8 cellular contexts compared by ENCODE assay signal in genomic region chr6:107116328-107116892, GRCh38. TPM values are rescaled to one million over a fixed set of nuclear protein-coding genes. Genes with fewer than 3 reads are reported as not detected.
DNase-seq lines count a peak whose midpoint lies in the region; ATAC-seq and TF ChIP-seq lines count a peak whose summit lies in the region.

No MANE protein-coding gene starts in this region.

- H3K36me3 ChIP-seq in KMS-11 (ENCODE audit: insufficient read depth) (no peaks in the 10 kb centered on the region), RWPE2 (ENCODE audit: low read depth) (no peaks in the 10 kb centered on the region), right lobe of liver (no peaks in the 10 kb centered on the region)

- intact Hi-C loops in right lobe of liver (cut with DNase I), result no loop called here

- H3K9me3 ChIP-seq in RWPE2 (ENCODE audit: severe bottlenecking) (no peaks in the 10 kb centered on the region), right lobe of liver (no peaks in the 10 kb centered on the region)

- H3K4me2 ChIP-seq in KMS-11, result peak overlapping the region; percentile 97

- H3K27me3 ChIP-seq in KMS-11 (ENCODE audit: insufficient read depth, low read depth), result no peaks in the 10 kb centered on the region
- H3K27me3 ChIP-seq in RWPE2 (ENCODE audit: insufficient read depth, poor library complexity, severe bottlenecking), result no peaks in the 10 kb centered on the region
- no peaks in the 10 kb centered on the region for H3K27me3 ChIP-seq in right lobe of liver

- H3K4me1 ChIP-seq in KMS-11 (ENCODE audit: low read depth, poor library complexity, severe bottlenecking) (peaks cover 30% of the 10 kb centered on the region), RWPE2 (ENCODE audit: insufficient read depth, poor library complexity, severe bottlenecking) (peaks cover 4% of the 10 kb centered on the region), right lobe of liver (peaks cover 0 to 13% (median 6%) of the 10 kb centered on the region in 4 donors)

- no peaks in the 10 kb centered on the region for H3K79me2 ChIP-seq in KMS-11 (ENCODE audit: insufficient read depth, low read depth)

- TF ChIP-seq CTCF in KMS-11 (conservative IDR thresholded peaks at IDR 0.05; ENCODE audit: low read depth, low read length), result 0 out of 2 replicates have a peak, but pooled peaks have one; percentile 18
- TF ChIP-seq CTCF in RWPE2 (IDR thresholded peaks at IDR 0.05; ENCODE audit: poor library complexity, severe bottlenecking), result no peak
- TF ChIP-seq CTCF in right lobe of liver (IDR thresholded peaks at IDR 0.05), result no peak

- H3K4me3 ChIP-seq in KMS-11 (IDR thresholded peaks at IDR 0.05; ENCODE audit: insufficient read depth, low read depth, low read length) (no peak overlapping the region), RWPE2 (ENCODE audit: severe bottlenecking) (peak overlapping the region; percentile 63), right lobe of liver (peak overlapping the region; percentile 55 to 66 (median 64))

- peak overlapping the region; percentile 82 for H2AFZ ChIP-seq in KMS-11 (ENCODE audit: low read depth)

- TF ChIP-seq POLR2A in right lobe of liver (IDR thresholded peaks at IDR 0.05) (no peak), GM18505 (IDR thresholded peaks at IDR 0.05; ENCODE audit: borderline replicate concordance, extremely low read depth, insufficient read depth, insufficient read length) (no peak)

- peak overlapping the region; percentile 89 for H3K27ac ChIP-seq in KMS-11
- H3K27ac ChIP-seq in RWPE2 (ENCODE audit: poor library complexity, severe bottlenecking), result peak overlapping the region; percentile 72
- no peak overlapping the region for H3K27ac ChIP-seq in right lobe of liver

- 2% methylated on average over 15 of the region's 15 CpGs for WGBS in right lobe of liver (ENCODE audit: insufficient coverage, low coverage, low lambda C conversion rate, missing lambda C conversion rate)

- ATAC-seq in RWPE2 (ENCODE audit: low read depth) (peak; percentile 50), right lobe of liver (peak; percentile 19 to 54 (median 46)), GM18505 (IDR thresholded peaks at IDR 0.05; ENCODE audit: unreplicated experiment) (no peak)

- DNase-seq in ELR (ENCODE audit: low read depth) (peak; percentile 41), RWPE2 (ENCODE audit: low spot score) (no peak), right lobe of liver (peak in 2 of 3 donors; percentile 30 to 52), superior temporal gyrus (ENCODE audit: extremely low spot score) (peak; percentile 26), inferior parietal cortex (ENCODE audit: extremely low spot score) (no peak)
- peak; percentile 3 for DNase-seq in central memory CD4-positive, alpha-beta T cell

- H4K20me1 ChIP-seq in KMS-11 (ENCODE audit: insufficient read depth), result no peaks in the 10 kb centered on the region

- H3K9ac ChIP-seq in KMS-11, result peak overlapping the region; percentile 87

RNA-seq across cellular contexts. Expression of gene BEND3, which starts 1.1 kb away (rescaled TPM):
- 1 to 10 TPM in 4 of 6 experiments, under 1 TPM in 2; 0.83 to 2.7 (median 1.4) TPM for total RNA-seq in right lobe of liver

Comparison
In these comparisons a context has a peak if more than half of its experiments do, and no peak if none do; other contexts are left out.
1. DNase-seq: peak in ELR (single experiment), central memory CD4-positive, alpha-beta T cell (single experiment), right lobe of liver (2 of 3) and superior temporal gyrus (single experiment); none in RWPE2 (single experiment) and inferior parietal cortex (single experiment).
2. H3K27ac ChIP-seq: peak in KMS-11 (single experiment) and RWPE2 (single experiment); none in right lobe of liver (0 of 3).